In the genomic region with DNA sequence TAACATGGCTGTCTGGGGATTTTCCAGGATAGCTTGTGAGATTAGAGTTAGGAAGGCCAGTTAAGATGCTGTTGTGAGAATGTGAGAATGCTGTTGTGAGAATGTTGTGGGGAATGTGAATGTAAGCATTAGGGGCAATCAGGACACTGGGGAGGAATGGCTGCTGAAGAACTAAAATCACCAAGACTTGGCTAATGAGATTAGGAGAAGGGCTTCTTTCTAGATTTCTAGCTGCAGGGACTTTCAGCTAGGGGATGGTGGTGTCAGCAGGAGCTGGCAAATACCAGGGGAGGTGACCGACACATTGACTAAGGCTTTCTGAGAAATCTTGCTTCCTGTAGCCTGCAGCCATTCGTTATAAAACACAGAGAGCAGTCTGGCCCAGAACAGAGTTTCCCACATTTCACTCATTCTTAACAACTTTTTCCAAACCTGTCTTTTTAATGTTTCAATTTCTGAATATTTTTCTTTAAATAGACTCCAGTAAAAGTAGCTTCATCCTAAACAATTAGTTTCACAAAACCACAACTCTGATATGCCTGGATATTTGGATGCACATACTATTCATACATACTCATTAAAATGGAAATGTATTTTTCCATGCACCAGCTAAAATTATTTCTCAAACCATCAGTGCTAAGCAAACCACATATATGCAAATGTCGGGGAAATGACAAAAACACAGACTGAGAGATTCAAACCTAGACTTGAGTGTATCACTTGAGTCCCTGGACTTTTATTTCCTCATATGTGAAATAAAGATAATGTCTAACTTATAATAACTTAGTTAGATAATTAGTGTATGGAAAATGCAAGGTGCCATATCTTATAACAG, we compare ENCODE assay signal across 10 cellular contexts.
DNase-seq lines count a peak whose midpoint lies in the region; ATAC-seq and TF ChIP-seq lines count a peak whose summit lies in the region.
"Had no signal": no experiment of that assay in that cellular context is flagged by ENCODE, and none has a peak within 500 bp of the region (broad histone marks: within the 10 kb centered on the region; RNA-seq: fewer than 3 reads in every experiment).

No MANE protein-coding gene starts in this region.

- no peaks in the 10 kb centered on the region for H3K36me3 Mint-ChIP-seq in activated naive CD4-positive, alpha-beta T cell treated with anti-CD3 and anti-CD28 coated beads for 36 hours (ENCODE audit: low read depth)
- H3K36me3 Mint-ChIP-seq in Calu3 (ENCODE audit: insufficient read depth, unreplicated experiment) = no peaks in the 10 kb centered on the region

- no TSS peak for BruUV-seq in Calu3 (replicated peaks; lab: Mats Ljungman, UMichigan)

- H3K27me3 Mint-ChIP-seq in activated naive CD4-positive, alpha-beta T cell treated with anti-CD3 and anti-CD28 coated beads for 36 hours (ENCODE audit: low read depth) = peaks cover 26% of the 10 kb centered on the region
- no peaks in the 10 kb centered on the region for H3K27me3 Mint-ChIP-seq in Calu3 (ENCODE audit: unreplicated experiment)

- CTCF ChIA-PET in activated naive CD4-positive, alpha-beta T cell treated with anti-CD3 and anti-CD28 coated beads for 36 hours (lab: Charles Lee) = no interaction called here
- CTCF ChIA-PET in Calu3 (lab: Charles Lee) = no interaction called here

- peak; percentile 24 for ATAC-seq in HG02852 (IDR thresholded peaks at IDR 0.05; ENCODE audit: unreplicated experiment)
- peak; percentile 42 for ATAC-seq in stimulated activated naive CD8-positive, alpha-beta T cell treated with anti-CD3 and anti-CD28 coated beads, Interleukin-15, Interleukin-2, amounts not matched to agents 100 U/mL and 50 U/mL, for 24 hours

- peaks cover 15% of the 10 kb centered on the region for H3K4me1 Mint-ChIP-seq in activated naive CD4-positive, alpha-beta T cell treated with anti-CD3 and anti-CD28 coated beads for 36 hours (ENCODE audit: low read depth)
- peaks cover 21% of the 10 kb centered on the region for H3K4me1 Mint-ChIP-seq in Calu3 (ENCODE audit: low read depth, unreplicated experiment)

- H3K27ac Mint-ChIP-seq in activated naive CD4-positive, alpha-beta T cell treated with anti-CD3 and anti-CD28 coated beads for 36 hours = no peak overlapping the region
- H3K27ac Mint-ChIP-seq in Calu3 (ENCODE audit: unreplicated experiment) = no peak overlapping the region

- H3K4me3 Mint-ChIP-seq in activated naive CD4-positive, alpha-beta T cell treated with anti-CD3 and anti-CD28 coated beads for 36 hours = no peak overlapping the region
- H3K4me3 Mint-ChIP-seq in Calu3 (ENCODE audit: low read depth, unreplicated experiment) = no peak overlapping the region

- no peaks in the 10 kb centered on the region for H3K9me3 Mint-ChIP-seq in activated naive CD4-positive, alpha-beta T cell treated with anti-CD3 and anti-CD28 coated beads for 36 hours
- no peaks in the 10 kb centered on the region for H3K9me3 Mint-ChIP-seq in Calu3 (ENCODE audit: low read depth, unreplicated experiment)

- intact Hi-C loops in activated naive CD4-positive, alpha-beta T cell treated with anti-CD3 and anti-CD28 coated beads for 36 hours (cut with micrococcal nuclease) = loop anchor here (5.0 to 10.0 kb wide), 3 partner anchors 170 to 318 kb away; no protein-coding TSS in a partner anchor
- intact Hi-C loops in Calu3 (cut with micrococcal nuclease; ENCODE audit: unreplicated experiment) = loop anchor here (10.0 kb wide), 1 partner anchor 92 kb away; the partner anchor contains the start of gene TNC

- DNase-seq in activated naive CD4-positive, alpha-beta T cell treated with anti-CD3 and anti-CD28 coated beads for 36 hours = peak; percentile 5
- DNase-seq in activated naive CD4-positive, alpha-beta T cell treated with anti-CD3 and anti-CD28 coated beads, Interleukin-2, amount 50 U/mL, for 16 hours = no peak
- peak; percentile 86 for DNase-seq in RPMI7951 (ENCODE audit: low read depth)
- DNase-seq in stimulated activated naive CD8-positive, alpha-beta T cell treated with anti-CD3 and anti-CD28 coated beads, Interleukin-15, Interleukin-2, amounts not matched to agents 100 U/mL and 50 U/mL, for 24 hours = no peak
- no peak for DNase-seq in COLO668 (lab: John Stamatoyannopoulos, UW; ENCODE audit: unreplicated experiment)
- DNase-seq in Calu3 = no peak
- no peak for DNase-seq in SIG-M5 (lab: John Stamatoyannopoulos, UW)
- DNase-seq: NCI-H1417, right lobe of liver had no signal

- no peak for TF ChIP-seq CTCF in Calu3 (IDR thresholded peaks at IDR 0.05; ENCODE audit: unreplicated experiment)

Comparison
In these comparisons a context has a peak if more than half of its experiments do, and no peak if none do; other contexts are left out.
1. DNase-seq: peak in activated naive CD4-positive, alpha-beta T cell treated with anti-CD3 and anti-CD28 coated beads for 36 hours (single experiment) and RPMI7951 (single experiment); none in activated naive CD4-positive, alpha-beta T cell treated with anti-CD3 and anti-CD28 coated beads, Interleukin-2, amount 50 U/mL, for 16 hours (single experiment), stimulated activated naive CD8-positive, alpha-beta T cell treated with anti-CD3 and anti-CD28 coated beads, Interleukin-15, Interleukin-2, amounts not matched to agents 100 U/mL and 50 U/mL, for 24 hours (single experiment), COLO668 (single experiment), Calu3 (single experiment) and SIG-M5 (single experiment).